Comparison of ENCODE assay signal across 12 cellular contexts in genomic region chrX:51494409-51494808, GRCh38. TPM values are rescaled to one million over a fixed set of nuclear protein-coding genes. Genes with fewer than 3 reads are reported as not detected.
DNase-seq lines count a peak whose midpoint lies in the region; ATAC-seq and TF ChIP-seq lines count a peak whose summit lies in the region.
"Had no signal": no experiment of that assay in that cellular context is flagged by ENCODE, and none has a peak within 500 bp of the region (broad histone marks: within the 10 kb centered on the region; RNA-seq: fewer than 3 reads in every experiment).

No MANE protein-coding gene starts in this region.

- H3K79me2 ChIP-seq in SK-N-SH (ENCODE audit: insufficient read depth) (peaks cover 15% of the 10 kb centered on the region), Loucy (ENCODE audit: insufficient read depth, low read length) (no peaks in the 10 kb centered on the region)

- TF ChIP-seq POLR2A in heart left ventricle (IDR thresholded peaks at IDR 0.05) = no peak

- H3F3A ChIP-seq in SK-N-SH (replicated peaks; ENCODE audit: insufficient read depth) = no peaks in the 10 kb centered on the region
- no peaks in the 10 kb centered on the region for H3F3A ChIP-seq in Loucy (ENCODE audit: low read depth)

- peaks cover 0 to 3% of the 10 kb centered on the region in 2 experiments for H3K36me3 ChIP-seq in SK-N-SH (replicated peaks in 1 of 2; ENCODE audit: control insufficient read depth in 1 of 2, insufficient read depth in 2 of 2, low read length in 1 of 2)
- no peaks in the 10 kb centered on the region for H3K36me3 ChIP-seq in Loucy (ENCODE audit: insufficient read depth, low read length)
- peaks cover 7% of the 10 kb centered on the region for H3K36me3 ChIP-seq in neuron (ENCODE audit: insufficient read depth, low read length)
- no peaks in the 10 kb centered on the region for H3K36me3 ChIP-seq in heart left ventricle

- H4K20me1 ChIP-seq in SK-N-SH (ENCODE audit: insufficient read depth) (no peaks in the 10 kb centered on the region), Loucy (ENCODE audit: insufficient read depth, low read length, poor library complexity, severe bottlenecking) (no peaks in the 10 kb centered on the region)

- TF ChIP-seq RAD21 in SK-N-SH (IDR thresholded peaks at IDR 0.05; ENCODE audit: low read length) = 0 out of 2 replicates have a peak, but pooled peaks have one; percentile 7

- no peaks in the 10 kb centered on the region; a peak in 1 of 4 replicates for H3K4me1 ChIP-seq in SK-N-SH (ENCODE audit: control insufficient read depth in 1 of 2, insufficient read depth in 2 of 2, low read depth in 1 of 2, low read length in 1 of 2)
- H3K4me1 ChIP-seq in Loucy (ENCODE audit: insufficient read depth, low read length, poor library complexity, severe bottlenecking) = no peaks in the 10 kb centered on the region
- H3K4me1 ChIP-seq in neuron (ENCODE audit: insufficient read depth, low read length) = peaks cover 7% of the 10 kb centered on the region
- H3K4me1 ChIP-seq in heart left ventricle = peaks cover 0 to 4% (median 0%) of the 10 kb centered on the region in 12 donors

- DNase-seq in SK-N-SH = no peak
- no peak for DNase-seq in dorsolateral prefrontal cortex
- no peak for DNase-seq in left lobe of liver (ENCODE audit: low spot score)
- DNase-seq in heart left ventricle = no peak
- DNase-seq: midbrain, NCI-H1694 treated with DMSO at 0.1 percent for 48 hours had no signal

- no peaks in the 10 kb centered on the region for H3K9me2 ChIP-seq in SK-N-SH
- H3K9me2 ChIP-seq in Loucy (replicated peaks; ENCODE audit: low read depth, low read length) = no peaks in the 10 kb centered on the region

- CTCF ChIA-PET in SK-N-SH (lab: Yijun Ruan, JAX) = interaction anchor here (0.7 kb wide), 1 partner anchor 29 kb away, joined by 3 read pairs; no protein-coding TSS in a partner anchor

- H3K4me2 ChIP-seq in SK-N-SH (peak overlapping the region; percentile 78), Loucy (ENCODE audit: low read depth, low read length, poor library complexity, severe bottlenecking) (no peak overlapping the region)

- H2AFZ ChIP-seq in SK-N-SH (ENCODE audit: low read depth) = no peak overlapping the region
- H2AFZ ChIP-seq in Loucy (ENCODE audit: low read length) = no peak overlapping the region
- no peak overlapping the region for H2AFZ ChIP-seq in neuron (ENCODE audit: low read depth, low read length)

- peak; percentile 56 for TF ChIP-seq CTCF in SK-N-SH (IDR thresholded peaks at IDR 0.05)
- TF ChIP-seq CTCF in Loucy (conservative IDR thresholded peaks at IDR 0.05; ENCODE audit: low read length) = 0 out of 2 replicates have a peak, but pooled peaks have one; percentile 10
- TF ChIP-seq CTCF in dorsolateral prefrontal cortex (IDR thresholded peaks at IDR 0.05 in 54 of 56, conservative IDR thresholded peaks at IDR 0.05 in 2 of 56; ENCODE audit: low read depth in 1 of 56, partially characterized antibody in 56 of 56) = peak in 17 of 56 donors; percentile 11 to 38 (median 18)
- no peak for TF ChIP-seq CTCF in heart left ventricle (IDR thresholded peaks at IDR 0.05)

- H3K9me3 ChIP-seq in SK-N-SH = no peaks in the 10 kb centered on the region
- no peaks in the 10 kb centered on the region for H3K9me3 ChIP-seq in Loucy (ENCODE audit: insufficient read depth, low read depth, low read length)
- H3K9me3 ChIP-seq in neuron (ENCODE audit: low read length) = no peaks in the 10 kb centered on the region
- no peaks in the 10 kb centered on the region for H3K9me3 ChIP-seq in heart left ventricle

- H3K27ac ChIP-seq in SK-N-SH (ENCODE audit: low read depth in 2 of 2, low read length in 1 of 2) = no peak overlapping the region
- no peak overlapping the region for H3K27ac ChIP-seq in dorsolateral prefrontal cortex
- H3K27ac ChIP-seq in heart left ventricle = no peak overlapping the region
- H3K27ac ChIP-seq: epithelial cell of prostate had no signal

- H3K27me3 ChIP-seq in SK-N-SH (ENCODE audit: insufficient read depth) (no peaks in the 10 kb centered on the region), Loucy (ENCODE audit: insufficient read depth, low read length, poor library complexity, severe bottlenecking) (no peaks in the 10 kb centered on the region), dorsolateral prefrontal cortex (peaks cover 0 to 62% (median 24%) of the 10 kb centered on the region in 45 donors), neuron (ENCODE audit: insufficient read depth, low read length) (no peaks in the 10 kb centered on the region), heart left ventricle (peaks cover 0 to 53% (median 7%) of the 10 kb centered on the region in 9 donors)

- POLR2A ChIA-PET in SK-N-SH (lab: Yijun Ruan, JAX) = no interaction called here

- no peak for ATAC-seq in SK-N-SH treated with all-trans-retinoic acid at 6 μM for 48 hours
- no peak for ATAC-seq in GM21529 (IDR thresholded peaks at IDR 0.05; ENCODE audit: unreplicated experiment)
- no peak for ATAC-seq in left lobe of liver
- no peak for ATAC-seq in heart left ventricle

- intact Hi-C loops in dorsolateral prefrontal cortex (cut with DNase I) (no loop called here), heart left ventricle (cut with DNase I) (no loop called here)

- 6% methylated on average over 4 of the region's 4 CpGs for WGBS in SK-N-SH (ENCODE audit: low lambda C conversion rate)
- 56 to 62% (median 58%) methylated on average over 4 of the region's 4 CpGs for WGBS in heart left ventricle, 4 donors

- no peak for TF ChIP-seq EP300 in SK-N-SH (IDR thresholded peaks at IDR 0.05; ENCODE audit: borderline replicate concordance in 1 of 2, low read depth in 1 of 2, low read length in 1 of 2)

- no peak overlapping the region for H3K9ac ChIP-seq in SK-N-SH
- no peak overlapping the region for H3K9ac ChIP-seq in Loucy (ENCODE audit: low read depth, low read length, poor library complexity, severe bottlenecking)

- H3K4me3 ChIP-seq in SK-N-SH (ENCODE audit: low read depth in 2 of 2, low read length in 1 of 2) = peak overlapping the region; percentile 52 to 58
- no peak overlapping the region for H3K4me3 ChIP-seq in Loucy (ENCODE audit: low read length, poor library complexity, severe bottlenecking)
- H3K4me3 ChIP-seq in dorsolateral prefrontal cortex = peak overlapping the region in 45 of 59 donors; percentile 10 to 70 (median 55)
- H3K4me3 ChIP-seq in neuron (ENCODE audit: low read length) = peak overlapping the region; percentile 49
- no peak overlapping the region for H3K4me3 ChIP-seq in heart left ventricle

TF ChIP-seq in SK-N-SH, 30 proteins besides CTCF, POLR2A, EP300 and RAD21 (continues in another document):
- no peak for TF ChIP-seq RXRA (IDR thresholded peaks at IDR 0.05; ENCODE audit: borderline replicate concordance, low read depth)
- TF ChIP-seq ELF1 (IDR thresholded peaks at IDR 0.05) = no peak
- TF ChIP-seq CHD2 (IDR thresholded peaks at IDR 0.05; ENCODE audit: low read length, partially characterized antibody) = no peak
- no peak for TF ChIP-seq NFIC (IDR thresholded peaks at IDR 0.05; ENCODE audit: borderline replicate concordance)
- no peak for TF ChIP-seq GABPA (IDR thresholded peaks at IDR 0.05; ENCODE audit: low read depth)
- no peak for TF ChIP-seq SIN3A (IDR thresholded peaks at IDR 0.05; ENCODE audit: borderline replicate concordance, low read depth, low read length)
- TF ChIP-seq RCOR1 (IDR thresholded peaks at IDR 0.05; ENCODE audit: low read length) = no peak
- no peak for TF ChIP-seq NRF1 (IDR thresholded peaks at IDR 0.05; ENCODE audit: low read depth, low read length)
- TF ChIP-seq FOSL2 (IDR thresholded peaks at IDR 0.05; ENCODE audit: borderline replicate concordance, low read depth) = no peak

TF ChIP-seq in SK-N-SH treated with all-trans-retinoic acid at 6 μM for 48 hours, 23 proteins besides CTCF, POLR2A, EP300 and RAD21:
- no peak for TF ChIP-seq CSRNP3 (CRISPR knock-in tag; IDR thresholded peaks at IDR 0.05)
- TF ChIP-seq ZNF565 (CRISPR knock-in tag; conservative IDR thresholded peaks at IDR 0.05; ENCODE audit: low read depth) = no peak
- no peak for TF ChIP-seq ESRRG (CRISPR knock-in tag; IDR thresholded peaks at IDR 0.05)
- TF ChIP-seq BACH2 (CRISPR knock-in tag; IDR thresholded peaks at IDR 0.05; ENCODE audit: borderline replicate concordance) = no peak
- no peak for TF ChIP-seq RARB (CRISPR knock-in tag; IDR thresholded peaks at IDR 0.05)

RNA-seq across cellular contexts. Expression of gene NUDT11, which starts 2.0 kb away (rescaled TPM):
- polyA plus RNA-seq in SK-N-SH (2012; rRNA removed) = 7.6 and 8.6 TPM in 2 replicates
- 10.6 and 11.4 TPM in 2 replicates for polyA plus RNA-seq in SK-N-SH (2012; cell fraction: cytosol; rRNA removed)
- 2.7 and 4.0 TPM in 2 replicates for polyA plus RNA-seq in SK-N-SH (2012; cell fraction: nucleus; rRNA removed)
- 10 to 100 TPM in 119 of 120 experiments, 1 to 10 TPM in 1; 7.2 to 46.1 (median 25.1) TPM for total RNA-seq in dorsolateral prefrontal cortex
- total RNA-seq in left lobe of liver = 0.08 TPM
- total RNA-seq in heart left ventricle = under 1 TPM in 4 of 9 donors, not detected in 5; 0.11 to 0.32 (median 0.15) TPM
- polyA plus RNA-seq in heart left ventricle = under 1 TPM; 0.08 to 0.14 TPM
- total RNA-seq: B cell had no signal

Comparison
In these comparisons a context has a peak if more than half of its experiments do, and no peak if none do; other contexts are left out.
1. H3K4me3 ChIP-seq: peak in SK-N-SH (2 of 2), dorsolateral prefrontal cortex (45 of 59) and neuron (single experiment); none in Loucy (single experiment) and heart left ventricle (0 of 12).
2. CTCF ChIP-seq: peak in SK-N-SH (single experiment) and Loucy (single experiment); none in heart left ventricle (0 of 12).